ENCODE assay signal across 8 cellular contexts in genomic region chrX:52934704-52935468, GRCh38. TPM values are rescaled to one million over a fixed set of nuclear protein-coding genes. Genes with fewer than 3 reads are reported as not detected.
A peak's percentile ranks its signal among the peaks of the same experiment; 100 is the strongest.
DNase-seq lines count a peak whose midpoint lies in the region; ATAC-seq and TF ChIP-seq lines count a peak whose summit lies in the region.

No MANE protein-coding gene starts in this region.

- CTCF ChIA-PET in BJ (lab: Yijun Ruan, JAX), result interaction anchor here (0.6 to 1.0 kb wide), 4 partner anchors 52 to 673 kb away, joined by 3 to 4 read pairs (median 4); no protein-coding TSS in a partner anchor

- peak; percentile 80 for TF ChIP-seq POLR2A in GM19193 (IDR thresholded peaks at IDR 0.05; ENCODE audit: extremely low read depth, insufficient read depth, insufficient read length)

- peak; percentile 69 for TF ChIP-seq CTCF in BJ (IDR thresholded peaks at IDR 0.05; ENCODE audit: insufficient read depth, low read depth, low read length)

- no peaks in the 10 kb centered on the region for H3K27me3 ChIP-seq in BJ (ENCODE audit: control insufficient read depth, insufficient read depth, low read length)

- ATAC-seq in HG03432 (IDR thresholded peaks at IDR 0.05; ENCODE audit: unreplicated experiment), result peak; percentile 91

- H3K36me3 ChIP-seq in BJ (ENCODE audit: control insufficient read depth, insufficient read depth, low read length), result no peaks in the 10 kb centered on the region

- DNase-seq in BJ (ENCODE audit: low read depth) (peak; percentile 62), NCI-H446 treated with DMSO at 0.1 percent for 48 hours (lab: John Stamatoyannopoulos, UW) (peak; percentile 84), cerebellum (ENCODE audit: low spot score) (peak; percentile 84), kidney glomerular epithelial cell (lab: John Stamatoyannopoulos, UW) (peak; percentile 73)
- peak; percentile 94 for DNase-seq in activated CD4-positive, CD25-positive, alpha-beta regulatory T cell treated with anti-CD3 and anti-CD28 coated beads, Interleukin-2, amount 50 U/mL, for 72 hours
- DNase-seq in stimulated activated CD4-positive, alpha-beta T cell treated with anti-CD3 and anti-CD28 coated beads, Interleukin-1b, Interleukin-23, amount 100 ng/mL, for 1 hour (ENCODE audit: low read depth in 2 of 2), result peak; percentile 72 to 78

- H3K4me3 ChIP-seq in BJ (ENCODE audit: low read depth, low read length), result peak overlapping the region; percentile 60

- POLR2A ChIA-PET in BJ (lab: Charles Lee), result interaction anchor here (0.6 kb wide), 1 partner anchor 87 kb away, joined by 3 read pairs; no protein-coding TSS in a partner anchor

RNA-seq across cellular contexts. Expression of gene FAM156A, which starts 23.4 kb away (rescaled TPM):
- polyA plus RNA-seq in BJ (2011; rRNA removed), result 27.6 and 33.3 TPM in 2 replicates
- polyA minus RNA-seq in BJ (2011; rRNA and poly(A)+ RNA removed), result 4.8 and 6.3 TPM in 2 replicates
- 25.0 TPM for total RNA-seq in cerebellum

RNA-seq across cellular contexts. Expression of gene FAM156B, which starts 37.8 kb away (rescaled TPM):
- 28.8 and 49.5 TPM in 2 replicates for polyA plus RNA-seq in BJ (2011; rRNA removed)
- polyA minus RNA-seq in BJ (2011; rRNA and poly(A)+ RNA removed), result 12.0 and 13.0 TPM in 2 replicates
- 13.3 TPM for total RNA-seq in cerebellum

Comparison
In these comparisons a context has a peak if more than half of its experiments do, and no peak if none do; other contexts are left out.
1. Peak in every context shown above with its lines: DNase-seq, ATAC-seq and H3K4me3 ChIP-seq.